In genomic region chr1:44154665-44155064, GRCh38 we compare ENCODE assay signal across 1 cellular context.
TF ChIP-seq lines count a peak whose summit lies in the region.

No MANE protein-coding gene starts in this region.

TF ChIP-seq in WTC11, 78 proteins besides CTCF, POLR2A, EP300 and RAD21 (continued from another document):
- TF ChIP-seq ATF2 (CRISPR knock-in tag; IDR thresholded peaks at IDR 0.05; ENCODE audit: borderline replicate concordance, low read depth) (no peak), IRF1 (CRISPR knock-in tag; IDR thresholded peaks at IDR 0.05) (no peak), MYBL2 (CRISPR knock-in tag; IDR thresholded peaks at IDR 0.05) (no peak), USF2 (CRISPR knock-in tag; IDR thresholded peaks at IDR 0.05) (no peak), NR3C1 (CRISPR knock-in tag; conservative IDR thresholded peaks at IDR 0.05; ENCODE audit: low read depth) (no peak), CREM (CRISPR knock-in tag; IDR thresholded peaks at IDR 0.05) (no peak), CREB1 (CRISPR knock-in tag; IDR thresholded peaks at IDR 0.05) (no peak), NR1H2 (CRISPR knock-in tag; IDR thresholded peaks at IDR 0.05) (no peak), ZNF423 (CRISPR knock-in tag; IDR thresholded peaks at IDR 0.05) (no peak), FOXK1 (CRISPR knock-in tag; IDR thresholded peaks at IDR 0.05) (no peak), ETV6 (CRISPR knock-in tag; IDR thresholded peaks at IDR 0.05) (no peak), NFE2L1 (CRISPR knock-in tag; IDR thresholded peaks at IDR 0.05) (no peak), PRRX2 (CRISPR knock-in tag; IDR thresholded peaks at IDR 0.05) (no peak), ZNF396 (CRISPR knock-in tag; IDR thresholded peaks at IDR 0.05; ENCODE audit: borderline replicate concordance) (no peak), IRF2 (CRISPR knock-in tag; IDR thresholded peaks at IDR 0.05; ENCODE audit: borderline replicate concordance, low read depth) (no peak), SMAD3 (CRISPR knock-in tag; IDR thresholded peaks at IDR 0.05; ENCODE audit: borderline replicate concordance) (no peak)
- TF ChIP-seq, protein P1, sequence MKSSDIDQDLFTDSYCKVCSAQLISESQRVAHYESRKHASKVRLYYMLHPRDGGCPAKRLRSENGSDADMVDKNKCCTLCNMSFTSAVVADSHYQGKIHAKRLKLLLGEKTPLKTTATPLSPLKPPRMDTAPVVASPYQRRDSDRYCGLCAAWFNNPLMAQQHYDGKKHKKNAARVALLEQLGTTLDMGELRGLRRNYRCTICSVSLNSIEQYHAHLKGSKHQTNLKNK (CRISPR knock-in tag; IDR thresholded peaks at IDR 0.05): no peak
- TF ChIP-seq, protein P2, sequence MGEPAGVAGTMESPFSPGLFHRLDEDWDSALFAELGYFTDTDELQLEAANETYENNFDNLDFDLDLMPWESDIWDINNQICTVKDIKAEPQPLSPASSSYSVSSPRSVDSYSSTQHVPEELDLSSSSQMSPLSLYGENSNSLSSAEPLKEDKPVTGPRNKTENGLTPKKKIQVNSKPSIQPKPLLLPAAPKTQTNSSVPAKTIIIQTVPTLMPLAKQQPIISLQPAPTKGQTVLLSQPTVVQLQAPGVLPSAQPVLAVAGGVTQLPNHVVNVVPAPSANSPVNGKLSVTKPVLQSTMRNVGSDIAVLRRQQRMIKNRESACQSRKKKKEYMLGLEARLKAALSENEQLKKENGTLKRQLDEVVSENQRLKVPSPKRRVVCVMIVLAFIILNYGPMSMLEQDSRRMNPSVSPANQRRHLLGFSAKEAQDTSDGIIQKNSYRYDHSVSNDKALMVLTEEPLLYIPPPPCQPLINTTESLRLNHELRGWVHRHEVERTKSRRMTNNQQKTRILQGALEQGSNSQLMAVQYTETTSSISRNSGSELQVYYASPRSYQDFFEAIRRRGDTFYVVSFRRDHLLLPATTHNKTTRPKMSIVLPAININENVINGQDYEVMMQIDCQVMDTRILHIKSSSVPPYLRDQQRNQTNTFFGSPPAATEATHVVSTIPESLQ (CRISPR knock-in tag; IDR thresholded peaks at IDR 0.05): no peak
